ENCODE assay signal across 18 cellular contexts in genomic region chr4:26003072-26003471, GRCh38.
"Had no signal": no experiment of that assay in that cellular context is flagged by ENCODE, and none has a peak within 500 bp of the region (broad histone marks: within the 10 kb centered on the region; RNA-seq: fewer than 3 reads in every experiment).

No MANE protein-coding gene starts in this region.

- H3K27ac ChIP-seq: brain microvascular endothelial cell, cardiac muscle cell, lower lobe of right lung, neutrophil, thoracic aorta, transverse colon had no signal

- H3K27ac Mint-ChIP-seq: naive thymus-derived CD4-positive, alpha-beta T cell; nephron progenitor cell; stimulated activated naive B cell treated with anti-CD40 and anti-IgM and Interleukin-4, amounts not matched to agents 10 μg/mL and 1 μg/mL and 100 μg/mL, for 72 hours; stimulated activated naive CD8-positive, alpha-beta T cell treated with anti-CD3 and anti-CD28 coated beads, Interleukin-15, amount 100 ng/mL, for 72 hours had no signal

- H3K27me3 ChIP-seq: brain microvascular endothelial cell, cardiac muscle cell, transverse colon had no signal

- FAIRE-seq: colon, endothelial cell of umbilical vein had no signal

- DNase-seq: brain microvascular endothelial cell; cerebellar nuclear complex; dermis blood vessel endothelial cell; foreskin melanocyte; head of caudate nucleus; kidney glomerular epithelial cell; lower lobe of right lung; naive thymus-derived CD4-positive, alpha-beta T cell; nephron progenitor cell; stimulated activated CD4-positive, alpha-beta T cell treated with anti-CD3 and anti-CD28 coated beads, Interleukin-4, amount 100 ng/mL, for 1 hour; stimulated activated naive B cell treated with anti-CD40 and anti-IgM and Interleukin-4, amounts not matched to agents 10 μg/mL and 1 μg/mL and 100 μg/mL, for 72 hours; stimulated activated naive CD8-positive, alpha-beta T cell treated with anti-CD3 and anti-CD28 coated beads, Interleukin-15, amount 100 ng/mL, for 72 hours; transverse colon had no signal

- H3K4me1 ChIP-seq: transverse colon had no signal

- H3K9me3 ChIP-seq: lower lobe of right lung, neutrophil, thoracic aorta, transverse colon had no signal

- H3K4me3 ChIP-seq: cardiac muscle cell, lower lobe of right lung, thoracic aorta, transverse colon had no signal

- H3K36me3 ChIP-seq: brain microvascular endothelial cell, cardiac muscle cell, lower lobe of right lung, neutrophil, thoracic aorta, transverse colon had no signal

- H3K4me3 Mint-ChIP-seq: naive thymus-derived CD4-positive, alpha-beta T cell; nephron progenitor cell; stimulated activated naive B cell treated with anti-CD40 and anti-IgM and Interleukin-4, amounts not matched to agents 10 μg/mL and 1 μg/mL and 100 μg/mL, for 72 hours; stimulated activated naive CD8-positive, alpha-beta T cell treated with anti-CD3 and anti-CD28 coated beads, Interleukin-15, amount 100 ng/mL, for 72 hours had no signal

- H3K4me1 Mint-ChIP-seq: naive thymus-derived CD4-positive, alpha-beta T cell; stimulated activated naive B cell treated with anti-CD40 and anti-IgM and Interleukin-4, amounts not matched to agents 10 μg/mL and 1 μg/mL and 100 μg/mL, for 72 hours; stimulated activated naive CD8-positive, alpha-beta T cell treated with anti-CD3 and anti-CD28 coated beads, Interleukin-15, amount 100 ng/mL, for 72 hours had no signal

- H3K9me3 Mint-ChIP-seq: stimulated activated naive B cell treated with anti-CD40 and anti-IgM and Interleukin-4, amounts not matched to agents 10 μg/mL and 1 μg/mL and 100 μg/mL, for 72 hours; stimulated activated naive CD8-positive, alpha-beta T cell treated with anti-CD3 and anti-CD28 coated beads, Interleukin-15, amount 100 ng/mL, for 72 hours had no signal
